8 cellular contexts compared by ENCODE assay signal in genomic region chr1:43706598-43707190, GRCh38. TPM values are rescaled to one million over a fixed set of nuclear protein-coding genes. Genes with fewer than 3 reads are reported as not detected.
DNase-seq lines count a peak whose midpoint lies in the region; ATAC-seq and TF ChIP-seq lines count a peak whose summit lies in the region.

No MANE protein-coding gene starts in this region.

- peak in 3 of 7 experiments; percentile 12 to 53 (median 21) for DNase-seq in CD8-positive, alpha-beta T cell
- no peak for DNase-seq in HCT116 (ENCODE audit: low read depth, low spot score)
- no peak for DNase-seq in RWPE2 (ENCODE audit: low spot score)
- DNase-seq in dermis blood vessel endothelial cell, result peak; percentile 39
- no peak for DNase-seq in mesothelial cell of epicardium (ENCODE audit: low spot score in 2 of 2, unreplicated experiment in 2 of 2)
- DNase-seq in thoracic aorta (ENCODE audit: low spot score), result no peak

- H3K4me3 Mint-ChIP-seq in CD8-positive, alpha-beta T cell, result peak overlapping the region; percentile 87
- H3K4me3 Mint-ChIP-seq in mesothelial cell of epicardium, result peak overlapping the region; percentile 77

- no peaks in the 10 kb centered on the region; the same call in 1 of the 2 replicates for H3K79me2 ChIP-seq in HCT116 (ENCODE audit: insufficient read depth, low read length)

- peak overlapping the region; percentile 84 for H3K4me3 ChIP-seq in CD8-positive, alpha-beta T cell (ENCODE audit: low read depth, low read length)
- H3K4me3 ChIP-seq in HCT116 (replicated peaks in 1 of 2; ENCODE audit: low read depth in 1 of 2, low read length in 2 of 2) (peak overlapping the region; percentile 80 to 83), RWPE2 (ENCODE audit: severe bottlenecking) (peak overlapping the region; percentile 90), thoracic aorta (peak overlapping the region; percentile 82)

- H3K36me3 ChIP-seq in CD8-positive, alpha-beta T cell (ENCODE audit: insufficient read depth, low read length), result peaks cover 9% of the 10 kb centered on the region
- H3K36me3 ChIP-seq in HCT116 (ENCODE audit: control insufficient read depth in 1 of 2, insufficient read depth in 2 of 2, low read length in 2 of 2), result peaks cover 18 to 20% of the 10 kb centered on the region in 2 experiments
- peaks cover 38% of the 10 kb centered on the region for H3K36me3 ChIP-seq in RWPE2 (ENCODE audit: low read depth)
- H3K36me3 ChIP-seq in thoracic aorta, result peaks cover 20% of the 10 kb centered on the region

- peak overlapping the region; percentile 74 for H3K9ac ChIP-seq in HCT116 (ENCODE audit: low read length)

- no peak for TF ChIP-seq RAD21 in HCT116 (IDR thresholded peaks at IDR 0.05; ENCODE audit: low read depth)

- no peaks in the 10 kb centered on the region for H3K27me3 ChIP-seq in CD8-positive, alpha-beta T cell (ENCODE audit: insufficient read depth, low read length)
- no peaks in the 10 kb centered on the region for H3K27me3 ChIP-seq in HCT116 (ENCODE audit: insufficient read depth, low read length)
- no peaks in the 10 kb centered on the region for H3K27me3 ChIP-seq in RWPE2 (ENCODE audit: insufficient read depth, poor library complexity, severe bottlenecking)
- H3K27me3 ChIP-seq in thoracic aorta (replicated peaks; ENCODE audit: insufficient read depth), result no peaks in the 10 kb centered on the region

- TF ChIP-seq POLR2A in HCT116 (IDR thresholded peaks at IDR 0.05; ENCODE audit: borderline replicate concordance, extremely low read depth, insufficient read depth, insufficient read length), result no peak

- peaks cover 30% of the 10 kb centered on the region for H3K4me1 Mint-ChIP-seq in CD8-positive, alpha-beta T cell (ENCODE audit: low read depth)
- peaks cover 18% of the 10 kb centered on the region for H3K4me1 Mint-ChIP-seq in mesothelial cell of epicardium

- POLR2A ChIA-PET in CD8-positive, alpha-beta T cell (lab: Charles Lee), result interaction anchor here (0.6 to 1.4 kb wide), 6 partner anchors 8 to 925 kb away, joined by 3 to 16 read pairs (median 3); partner anchors contain the start of gene KDM4A
- POLR2A ChIA-PET in HCT116 (lab: Charles Lee), result interaction anchor here (0.7 to 1.8 kb wide), 5 partner anchors 8 to 233 kb away, joined by 3 to 6 read pairs (median 4); partner anchors contain the start of genes ARTN and KDM4A

- no peak overlapping the region for H2AFZ ChIP-seq in HCT116 (ENCODE audit: low read depth, low read length, poor library complexity, severe bottlenecking)

- H3K9me3 Mint-ChIP-seq in CD8-positive, alpha-beta T cell, result no peaks in the 10 kb centered on the region
- H3K9me3 Mint-ChIP-seq in mesothelial cell of epicardium, result no peaks in the 10 kb centered on the region

- no peak for TF ChIP-seq CTCF in CD8-positive, alpha-beta T cell (IDR thresholded peaks at IDR 0.05)
- TF ChIP-seq CTCF in HCT116 (IDR thresholded peaks at IDR 0.05 in 2 of 3, conservative IDR thresholded peaks at IDR 0.05 in 1 of 3; ENCODE audit: borderline replicate concordance in 1 of 3, insufficient read depth in 1 of 3, low read depth in 2 of 3, low read length in 2 of 3), result no peak
- TF ChIP-seq CTCF in RWPE2 (IDR thresholded peaks at IDR 0.05; ENCODE audit: poor library complexity, severe bottlenecking), result peak; percentile 6
- no peak for TF ChIP-seq CTCF in mesothelial cell of epicardium (IDR thresholded peaks at IDR 0.05; ENCODE audit: unreplicated experiment)
- no peak for TF ChIP-seq CTCF in thoracic aorta (IDR thresholded peaks at IDR 0.05)

- H3K9me3 ChIP-seq in CD8-positive, alpha-beta T cell (ENCODE audit: low read length), result no peaks in the 10 kb centered on the region
- H3K9me3 ChIP-seq in HCT116 (ENCODE audit: control insufficient read depth in 1 of 2, insufficient read depth in 1 of 2, low read depth in 1 of 2, low read length in 2 of 2), result no peaks in the 10 kb centered on the region
- no peaks in the 10 kb centered on the region for H3K9me3 ChIP-seq in RWPE2 (ENCODE audit: severe bottlenecking)
- H3K9me3 ChIP-seq in thoracic aorta, result no peaks in the 10 kb centered on the region

- RAD21 ChIA-PET in HCT116 (lab: Charles Lee; ENCODE audit: low non-redundant PET in 1 of 2, low total read pairs in 2 of 2, uncharacterized antibody in 2 of 2, unreplicated experiment in 2 of 2), result no interaction called here

- ATAC-seq in CD8-positive, alpha-beta T cell, result no peak
- peak; percentile 21 for ATAC-seq in HCT116
- ATAC-seq in RWPE2 (ENCODE audit: low read depth), result peak; percentile 14; the same call in 2 of the 3 replicates
- ATAC-seq in thoracic aorta (ENCODE audit: insufficient number of reproducible peaks, low FRiP score, low read depth), result no peak
- no peak for ATAC-seq in GM19328 (IDR thresholded peaks at IDR 0.05; ENCODE audit: unreplicated experiment)
- no peak for ATAC-seq in HG02678 (IDR thresholded peaks at IDR 0.05; ENCODE audit: unreplicated experiment)

- intact Hi-C loops in CD8-positive, alpha-beta T cell (cut with DNase I, micrococcal nuclease), result loop anchor here (1.0 to 2.0 kb wide), 7 partner anchors 56 to 324 kb away; partner anchors contain the start of genes IPO13 (in 2 of the 2), KDM4A (in 2 of the 2) and ATP6V0B (in 1 of the 2)
- intact Hi-C loops in HCT116 (cut with micrococcal nuclease), result loop anchor here (1.0 kb wide), 1 partner anchor 228 kb away; no protein-coding TSS in a partner anchor

- H3K36me3 Mint-ChIP-seq in CD8-positive, alpha-beta T cell, result peaks cover 42% of the 10 kb centered on the region
- H3K36me3 Mint-ChIP-seq in mesothelial cell of epicardium, result peaks cover 12% of the 10 kb centered on the region

- peak overlapping the region; percentile 58 for H3K27ac ChIP-seq in CD8-positive, alpha-beta T cell (ENCODE audit: low read depth, low read length)
- H3K27ac ChIP-seq in HCT116 (ENCODE audit: low read depth, low read length), result peak overlapping the region; percentile 69
- H3K27ac ChIP-seq in RWPE2 (ENCODE audit: poor library complexity, severe bottlenecking), result peak overlapping the region; percentile 70
- no peak overlapping the region for H3K27ac ChIP-seq in thoracic aorta

- no peaks in the 10 kb centered on the region for H3K27me3 Mint-ChIP-seq in CD8-positive, alpha-beta T cell (ENCODE audit: low read depth)
- H3K27me3 Mint-ChIP-seq in mesothelial cell of epicardium (ENCODE audit: low read depth), result no peaks in the 10 kb centered on the region

- peaks cover 13% of the 10 kb centered on the region for H3K4me1 ChIP-seq in CD8-positive, alpha-beta T cell (ENCODE audit: insufficient read depth, low read length)
- H3K4me1 ChIP-seq in HCT116 (ENCODE audit: control insufficient read depth in 1 of 2, insufficient read depth in 2 of 2, low read length in 2 of 2), result peaks cover 6 to 36% of the 10 kb centered on the region in 2 experiments; a peak in 3 of 4 replicates
- H3K4me1 ChIP-seq in RWPE2 (ENCODE audit: insufficient read depth, poor library complexity, severe bottlenecking), result peaks cover 22% of the 10 kb centered on the region
- H3K4me1 ChIP-seq in thoracic aorta (ENCODE audit: control insufficient read depth in 1 of 2, low read depth in 2 of 2), result peaks cover 4 to 22% of the 10 kb centered on the region in 2 donors

- no peaks in the 10 kb centered on the region for H3K9me2 ChIP-seq in HCT116 (ENCODE audit: insufficient read depth)

- H3K4me2 ChIP-seq in HCT116 (ENCODE audit: low read length), result peak overlapping the region; percentile 85

- TSS peak; percentile 84 for BruUV-seq in HCT116 (replicated peaks; lab: Mats Ljungman, UMichigan)

- peak overlapping the region; percentile 81 for H3K27ac Mint-ChIP-seq in CD8-positive, alpha-beta T cell
- peak overlapping the region; percentile 36 for H3K27ac Mint-ChIP-seq in mesothelial cell of epicardium

- no peaks in the 10 kb centered on the region for H4K20me1 ChIP-seq in HCT116 (ENCODE audit: insufficient read depth)

- CTCF ChIA-PET in CD8-positive, alpha-beta T cell (lab: Charles Lee), result no interaction called here
- CTCF ChIA-PET in HCT116 (lab: Charles Lee), result interaction anchor here (0.6 kb wide), 1 partner anchor 341 kb away, joined by 3 read pairs; no protein-coding TSS in a partner anchor

TF ChIP-seq in HCT116, 20 proteins besides CTCF, POLR2A, EP300 and RAD21 (continues in another document):
- no peak for TF ChIP-seq EGR1 (IDR thresholded peaks at IDR 0.05; ENCODE audit: low read depth)
- TF ChIP-seq YY1 (IDR thresholded peaks at IDR 0.05; ENCODE audit: extremely low read depth, insufficient replicate concordance, low read depth, low read length), result no peak
- TF ChIP-seq EZH2 (IDR thresholded peaks at IDR 0.05), result no peak
- TF ChIP-seq CEBPB (IDR thresholded peaks at IDR 0.05; ENCODE audit: low read depth), result no peak
- TF ChIP-seq SIN3A (IDR thresholded peaks at IDR 0.05; ENCODE audit: low read depth), result no peak
- no peak for TF ChIP-seq CBX3 (IDR thresholded peaks at IDR 0.05; ENCODE audit: low read depth)
- TF ChIP-seq ELF1 (IDR thresholded peaks at IDR 0.05; ENCODE audit: borderline replicate concordance, low read depth), result no peak
- no peak for TF ChIP-seq SRF (IDR thresholded peaks at IDR 0.05; ENCODE audit: low read depth)
- no peak for TF ChIP-seq TCF7L2 (IDR thresholded peaks at IDR 0.05; ENCODE audit: borderline replicate concordance, extremely low read depth, insufficient read depth, insufficient read length)
- no peak for TF ChIP-seq EZH2phosphoT487 (IDR thresholded peaks at IDR 0.05; ENCODE audit: borderline replicate concordance)
- TF ChIP-seq, protein P1, sequence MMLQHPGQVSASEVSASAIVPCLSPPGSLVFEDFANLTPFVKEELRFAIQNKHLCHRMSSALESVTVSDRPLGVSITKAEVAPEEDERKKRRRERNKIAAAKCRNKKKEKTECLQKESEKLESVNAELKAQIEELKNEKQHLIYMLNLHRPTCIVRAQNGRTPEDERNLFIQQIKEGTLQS (IDR thresholded peaks at IDR 0.05), result no peak

RNA-seq across cellular contexts. Expression of gene ST3GAL3, which starts 0.6 kb away (rescaled TPM):
- total RNA-seq in CD8-positive, alpha-beta T cell, result 10 to 100 TPM; 12.2 to 14.2 TPM
- total RNA-seq in HCT116 (2021; ENCODE audit: unreplicated experiment), result 7.2 TPM
- polyA plus RNA-seq in HCT116 (2012), result 4.2 and 4.3 TPM in 2 replicates
- 9.0 and 14.6 TPM in 2 replicates for total RNA-seq in dermis blood vessel endothelial cell
- 27.9 to 31.0 TPM (median 29.0 TPM) in 3 replicates for total RNA-seq in mesothelial cell of epicardium
- 10 to 100 TPM; 26.3 to 36.0 TPM for total RNA-seq in thoracic aorta

RNA-seq across cellular contexts. Expression of gene KDM4A, which starts 56.7 kb away (rescaled TPM):
- 10 to 100 TPM; 20.0 to 22.5 TPM for total RNA-seq in CD8-positive, alpha-beta T cell
- 46.9 TPM for total RNA-seq in HCT116 (2021; ENCODE audit: unreplicated experiment)
- polyA plus RNA-seq in HCT116 (2012), result 33.1 and 43.6 TPM in 2 replicates
- total RNA-seq in dermis blood vessel endothelial cell, result 51.1 and 57.9 TPM in 2 replicates
- total RNA-seq in mesothelial cell of epicardium, result 82.6 to 93.2 TPM (median 83.0 TPM) in 3 replicates
- 10 to 100 TPM; 23.0 to 34.6 TPM for total RNA-seq in thoracic aorta

Comparison
In these comparisons a context has a peak if more than half of its experiments do, and no peak if none do; other contexts are left out.
1. ATAC-seq: peak in HCT116 (single experiment) and RWPE2 (single experiment); none in CD8-positive, alpha-beta T cell (single experiment), thoracic aorta (single experiment), GM19328 (single experiment) and HG02678 (single experiment).
2. H3K27ac ChIP-seq: peak in CD8-positive, alpha-beta T cell (single experiment), HCT116 (single experiment) and RWPE2 (single experiment); none in thoracic aorta (0 of 2).
3. Peak in every context shown above with its lines, with median percentiles within 50 percentile points of each other: H3K4me3 ChIP-seq.